Comparison of ENCODE assay signal across 1 cellular context in the genomic region with DNA sequence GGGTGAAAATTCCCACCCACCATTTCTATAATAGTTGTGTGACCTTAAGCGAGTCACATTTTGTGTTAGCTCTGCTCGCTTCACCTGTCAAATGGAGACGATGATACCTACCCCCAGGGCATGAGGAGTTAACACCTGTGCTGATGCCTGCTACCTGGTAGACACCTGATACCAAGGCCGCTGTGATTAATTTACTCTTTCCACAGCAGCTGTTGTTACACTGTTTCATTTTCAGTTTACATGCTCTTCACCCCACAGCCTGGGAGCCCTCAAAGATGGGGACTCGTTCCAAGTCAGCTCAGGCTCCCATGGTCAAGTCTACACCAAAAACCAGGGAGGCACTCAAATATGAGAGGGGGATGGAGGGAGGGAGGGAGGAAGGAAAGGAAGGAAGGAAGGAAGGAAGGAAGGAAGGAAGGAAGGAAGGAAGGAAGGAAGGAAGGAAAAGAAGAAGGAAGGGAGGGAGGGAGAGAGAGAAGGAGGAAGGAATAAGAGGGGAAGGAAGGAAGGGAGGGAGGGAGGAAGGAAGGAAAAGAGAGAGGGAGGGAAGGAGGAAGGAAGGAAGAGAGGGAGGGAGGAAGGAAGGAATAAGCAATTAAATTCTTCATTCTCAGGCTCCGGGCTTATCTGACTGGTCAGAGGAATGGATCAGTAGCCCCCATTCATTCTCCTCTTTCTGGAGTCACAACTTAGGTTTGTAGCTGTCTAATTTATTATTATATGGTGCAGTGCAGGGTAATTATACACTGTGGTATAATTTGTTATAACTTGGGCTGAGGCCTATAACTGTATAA.
A peak's percentile ranks its signal among the peaks of the same experiment; 100 is the strongest.
TF ChIP-seq lines count a peak whose summit lies in the region.

No MANE protein-coding gene starts in this region.

TF ChIP-seq in HepG2, 621 proteins besides CTCF, POLR2A, EP300 and RAD21:
- no peak for TF ChIP-seq ZNF484 (CRISPR knock-in tag; IDR thresholded peaks at IDR 0.05; ENCODE audit: borderline replicate concordance, low read depth)
- TF ChIP-seq HNRNPK (IDR thresholded peaks at IDR 0.05; ENCODE audit: low read depth, low read length, poor library complexity, severe bottlenecking) = peak; percentile 70
TF ChIP-seq in HepG2: peak in this region for 1.
